Comparison of ENCODE assay signal across 19 cellular contexts in the genomic region with DNA sequence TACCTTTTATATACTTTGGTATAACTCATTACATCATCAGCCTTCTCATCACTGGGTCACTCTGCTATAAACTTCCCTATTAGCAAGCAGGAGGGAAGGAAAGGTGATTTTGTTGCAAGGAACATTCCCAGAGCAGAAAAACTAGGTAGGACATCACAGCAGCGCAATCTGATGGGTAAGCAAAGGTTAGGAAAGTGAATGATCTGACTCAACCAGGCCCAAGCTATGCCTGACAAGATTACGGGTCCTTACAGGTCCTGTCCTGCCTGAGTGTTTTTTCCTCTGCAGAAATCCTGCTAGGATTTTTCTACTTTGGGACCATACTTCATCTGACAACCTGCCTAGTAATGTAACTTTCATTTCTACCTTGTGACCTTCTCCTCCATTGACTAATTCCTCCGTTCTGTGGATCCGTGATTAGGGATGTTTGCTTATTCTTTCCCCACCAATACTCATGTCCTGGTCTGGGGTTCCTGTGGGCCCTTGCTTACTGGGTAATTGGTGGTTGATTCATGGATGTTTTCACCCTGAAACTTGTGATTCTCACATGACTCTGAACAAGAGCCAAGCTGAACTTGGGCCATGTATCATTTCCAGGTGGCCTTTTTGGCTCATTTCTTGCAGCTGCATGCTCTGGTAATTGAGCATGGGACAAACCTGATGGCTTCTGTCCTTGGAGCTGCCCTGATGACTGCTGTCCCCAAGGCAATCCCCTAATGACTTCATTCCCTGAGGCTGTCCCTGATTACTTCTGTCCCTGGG.
"Had no signal": no experiment of that assay in that cellular context is flagged by ENCODE, and none has a peak within 500 bp of the region (broad histone marks: within the 10 kb centered on the region; RNA-seq: fewer than 3 reads in every experiment).

No MANE protein-coding gene starts in this region.

- H3K4me1 ChIP-seq: left lung, parathyroid adenoma had no signal

- H3K9me3 ChIP-seq: left lung, neutrophil, thoracic aorta, upper lobe of right lung had no signal

- H3K4me3 Mint-ChIP-seq: activated B cell treated with CpG ODN at 0.5 μM for 24 hours; activated naive CD8-positive, alpha-beta T cell treated with anti-CD3 and anti-CD28 coated beads for 36 hours; activated T-helper 1 cell treated with anti-CD3 and anti-CD28 coated beads, Interleukin-12 subunit alpha, Interleukin-12 subunit beta, Interleukin-2, Interleukin-4 antibody, amounts not matched to agents 30 ng/mL and 10 ng/mL and 1 ng/mL, durations not matched to agents 14 hours and 24 hours and 36 hours; brain; dendritic cell treated with granulocyte-macrophage colony-stimulating factor and Interleukin-4, amounts not matched to agents 40 ng/mL and 50 ng/mL, for 4 days; naive thymus-derived CD8-positive, alpha-beta T cell; T-helper 2 cell treated with Interferon-gamma antibody and Interleukin-4, amounts not matched to agents 5 μg/mL and 100 μg/mL, for 36 hours had no signal

- DNase-seq: activated B cell treated with CpG ODN at 0.5 μM for 24 hours; activated CD4-positive, alpha-beta T cell treated with anti-CD3 and anti-CD28 coated beads for 48 hours; activated CD8-positive, alpha-beta memory T cell treated with anti-CD3 and anti-CD28 coated beads for 24 hours; activated naive CD8-positive, alpha-beta T cell treated with anti-CD3 and anti-CD28 coated beads for 36 hours; cerebellar nuclear complex; effector memory CD4-positive, alpha-beta T cell; kidney; left lung; naive thymus-derived CD8-positive, alpha-beta T cell; stimulated activated CD4-positive, alpha-beta T cell treated with anti-CD3 and anti-CD28 coated beads, Interleukin-1b, Interleukin-23, amount 100 ng/mL, for 48 hours; upper lobe of right lung had no signal

- H2AFZ ChIP-seq: hepatocyte, parathyroid adenoma had no signal

- H3K27ac ChIP-seq: hepatocyte, left lung, neutrophil, parathyroid adenoma, thoracic aorta, upper lobe of right lung had no signal

- H3K4me1 Mint-ChIP-seq: activated naive CD8-positive, alpha-beta T cell treated with anti-CD3 and anti-CD28 coated beads for 36 hours; naive thymus-derived CD8-positive, alpha-beta T cell had no signal

- H3K36me3 ChIP-seq: left lung, neutrophil, thoracic aorta, upper lobe of right lung had no signal

- H3K79me2 ChIP-seq: hepatocyte, parathyroid adenoma had no signal

- H3K27me3 ChIP-seq: left lung, neutrophil, upper lobe of right lung had no signal

- H3K9ac ChIP-seq: parathyroid adenoma had no signal

- H3K27ac Mint-ChIP-seq: activated B cell treated with CpG ODN at 0.5 μM for 24 hours; activated naive CD8-positive, alpha-beta T cell treated with anti-CD3 and anti-CD28 coated beads for 36 hours; activated T-helper 1 cell treated with anti-CD3 and anti-CD28 coated beads, Interleukin-12 subunit alpha, Interleukin-12 subunit beta, Interleukin-2, Interleukin-4 antibody, amounts not matched to agents 30 ng/mL and 10 ng/mL and 1 ng/mL, durations not matched to agents 14 hours and 24 hours and 36 hours; brain; dendritic cell treated with granulocyte-macrophage colony-stimulating factor and Interleukin-4, amounts not matched to agents 40 ng/mL and 50 ng/mL, for 4 days; naive thymus-derived CD8-positive, alpha-beta T cell; T-helper 2 cell treated with Interferon-gamma antibody and Interleukin-4, amounts not matched to agents 5 μg/mL and 100 μg/mL, for 36 hours had no signal

- H3K36me3 Mint-ChIP-seq: activated naive CD8-positive, alpha-beta T cell treated with anti-CD3 and anti-CD28 coated beads for 36 hours; brain; naive thymus-derived CD8-positive, alpha-beta T cell had no signal

- H3K9me3 Mint-ChIP-seq: activated B cell treated with CpG ODN at 0.5 μM for 24 hours; activated naive CD8-positive, alpha-beta T cell treated with anti-CD3 and anti-CD28 coated beads for 36 hours; activated T-helper 1 cell treated with anti-CD3 and anti-CD28 coated beads, Interleukin-12 subunit alpha, Interleukin-12 subunit beta, Interleukin-2, Interleukin-4 antibody, amounts not matched to agents 30 ng/mL and 10 ng/mL and 1 ng/mL, durations not matched to agents 14 hours and 24 hours and 36 hours; brain; dendritic cell treated with granulocyte-macrophage colony-stimulating factor and Interleukin-4, amounts not matched to agents 40 ng/mL and 50 ng/mL, for 4 days; naive thymus-derived CD8-positive, alpha-beta T cell; T-helper 2 cell treated with Interferon-gamma antibody and Interleukin-4, amounts not matched to agents 5 μg/mL and 100 μg/mL, for 36 hours had no signal

- ATAC-seq: left lung; naive thymus-derived CD8-positive, alpha-beta T cell; upper lobe of right lung had no signal

- H3K4me3 ChIP-seq: hepatocyte, left lung, thoracic aorta, upper lobe of right lung had no signal

- H3K4me2 ChIP-seq: hepatocyte had no signal
